In the genomic region with DNA sequence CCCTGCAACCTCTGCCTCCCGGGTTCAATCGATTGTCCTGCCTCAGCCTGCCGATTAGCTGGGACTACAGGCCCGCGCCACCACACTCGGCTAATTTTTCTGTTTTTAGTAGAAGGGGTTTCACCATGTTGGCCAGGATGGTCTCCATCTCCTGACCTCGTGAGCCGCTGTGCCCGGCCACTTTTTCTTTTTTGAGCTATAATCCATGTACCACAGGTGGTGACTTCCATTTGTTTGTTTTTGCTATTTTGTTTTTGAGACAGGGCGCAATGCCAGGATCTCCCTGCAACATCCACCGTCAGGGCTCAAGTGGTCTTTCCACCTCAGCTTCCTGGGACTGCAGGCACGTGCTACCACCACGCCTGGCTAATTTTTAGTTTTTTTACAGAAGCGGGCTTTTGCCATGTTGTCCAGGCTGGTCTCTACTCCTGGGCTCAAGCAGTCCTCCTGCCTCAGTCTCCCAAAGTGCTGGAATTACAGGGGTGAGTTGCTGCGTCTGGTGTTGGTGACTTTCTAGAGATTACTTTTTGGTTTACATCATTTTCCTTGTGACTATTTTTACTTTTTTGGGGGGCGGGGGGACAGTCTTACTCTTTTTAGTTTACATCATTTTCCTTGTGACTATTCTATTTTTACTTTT, we compare ENCODE assay signal across 8 cellular contexts. TPM values are rescaled to one million over a fixed set of nuclear protein-coding genes. Genes with fewer than 3 reads are reported as not detected.
DNase-seq lines count a peak whose midpoint lies in the region; ATAC-seq and TF ChIP-seq lines count a peak whose summit lies in the region.

No MANE protein-coding gene starts in this region.

- DNase-seq in CD4-positive, CD25-positive, alpha-beta regulatory T cell, result no peak
- DNase-seq in NB4 (ENCODE audit: low read depth) (no peak), coronary artery (ENCODE audit: low spot score) (no peak), EL (no peak)
- no peak for DNase-seq in stimulated activated CD4-positive, alpha-beta T cell treated with anti-CD3 and anti-CD28 coated beads, Interleukin-15, amount 100 ng/mL, for 24 hours

- no peak for TF ChIP-seq POLR2A in NB4 (IDR thresholded peaks at IDR 0.05; ENCODE audit: extremely low read depth, insufficient read length)

- peak overlapping the region; percentile 97 for H3K27ac ChIP-seq in CD4-positive, CD25-positive, alpha-beta regulatory T cell (ENCODE audit: insufficient read depth, low read length, poor library complexity, severe bottlenecking)
- peak overlapping the region; percentile 50 to 89 for H3K27ac ChIP-seq in coronary artery

- no peak for TF ChIP-seq CTCF in NB4 (IDR thresholded peaks at IDR 0.05; ENCODE audit: low read depth, low read length)
- TF ChIP-seq CTCF in coronary artery (IDR thresholded peaks at IDR 0.05), result no peak
- no peak for TF ChIP-seq CTCF in nephron (IDR thresholded peaks at IDR 0.05; ENCODE audit: unreplicated experiment in 3 of 3)

- H3K4me1 Mint-ChIP-seq in CD4-positive, CD25-positive, alpha-beta regulatory T cell, result peaks cover 24 to 57% (median 35%) of the 10 kb centered on the region in 4 donors
- H3K4me1 Mint-ChIP-seq in nephron, result peaks cover 38% of the 10 kb centered on the region

- ATAC-seq in CD4-positive, CD25-positive, alpha-beta regulatory T cell (ENCODE audit: low read depth in 2 of 2), result no peak
- ATAC-seq in GM18873 (IDR thresholded peaks at IDR 0.05; ENCODE audit: low FRiP score, unreplicated experiment) (no peak), GM19395 (IDR thresholded peaks at IDR 0.05; ENCODE audit: unreplicated experiment) (no peak)

- no peaks in the 10 kb centered on the region for H3K27me3 Mint-ChIP-seq in CD4-positive, CD25-positive, alpha-beta regulatory T cell
- no peaks in the 10 kb centered on the region for H3K27me3 Mint-ChIP-seq in nephron (ENCODE audit: low read depth)

- peak overlapping the region; percentile 96 for H3K4me3 ChIP-seq in CD4-positive, CD25-positive, alpha-beta regulatory T cell (ENCODE audit: low read depth, low read length)
- H3K4me3 ChIP-seq in NB4 (ENCODE audit: low read depth, low read length) (peak overlapping the region; percentile 98), coronary artery (peak overlapping the region; percentile 83)

- peaks cover 45% of the 10 kb centered on the region for H3K4me1 ChIP-seq in CD4-positive, CD25-positive, alpha-beta regulatory T cell (ENCODE audit: control insufficient read depth, insufficient read depth, low read length, poor library complexity, severe bottlenecking)

- H3K36me3 Mint-ChIP-seq in CD4-positive, CD25-positive, alpha-beta regulatory T cell, result peaks cover 24% of the 10 kb centered on the region
- H3K36me3 Mint-ChIP-seq in nephron (ENCODE audit: low read depth), result peaks cover 58% of the 10 kb centered on the region

- H3K36me3 ChIP-seq in CD4-positive, CD25-positive, alpha-beta regulatory T cell (ENCODE audit: control insufficient read depth, insufficient read depth, low read length), result peaks cover 31% of the 10 kb centered on the region

- no peaks in the 10 kb centered on the region for H3K9me3 ChIP-seq in CD4-positive, CD25-positive, alpha-beta regulatory T cell (ENCODE audit: control insufficient read depth in 2 of 2, low read length in 2 of 2)

- H3K9me3 Mint-ChIP-seq in CD4-positive, CD25-positive, alpha-beta regulatory T cell, result peaks cover 0 to 1% (median 0%) of the 10 kb centered on the region in 7 donors
- no peaks in the 10 kb centered on the region for H3K9me3 Mint-ChIP-seq in nephron

- H3K27me3 ChIP-seq in CD4-positive, CD25-positive, alpha-beta regulatory T cell (ENCODE audit: control insufficient read depth, insufficient read depth, low read length), result no peaks in the 10 kb centered on the region

- H3K27ac Mint-ChIP-seq in CD4-positive, CD25-positive, alpha-beta regulatory T cell, result peak overlapping the region; percentile 96 to 100 (median 99)
- peak overlapping the region; percentile 99 to 100 (median 100) for H3K27ac Mint-ChIP-seq in nephron

- peak overlapping the region; percentile 96 to 100 (median 99) for H3K4me3 Mint-ChIP-seq in CD4-positive, CD25-positive, alpha-beta regulatory T cell
- H3K4me3 Mint-ChIP-seq in nephron, result peak overlapping the region; percentile 96 to 98 (median 97)

RNA-seq across cellular contexts. Expression of gene HSPA1B, which starts 8.6 kb away (rescaled TPM):
- 27.3 TPM for total RNA-seq in CD4-positive, CD25-positive, alpha-beta regulatory T cell
- polyA plus RNA-seq in CD4-positive, CD25-positive, alpha-beta regulatory T cell, result 1 to 10 TPM; 2.3 to 6.8 (median 3.0) TPM

RNA-seq across cellular contexts. Expression of gene HSPA1A, which starts 20.8 kb away (rescaled TPM):
- total RNA-seq in CD4-positive, CD25-positive, alpha-beta regulatory T cell, result 30.6 TPM
- polyA plus RNA-seq in CD4-positive, CD25-positive, alpha-beta regulatory T cell, result 10 to 100 TPM; 65.7 to 93.0 (median 80.5) TPM

RNA-seq across cellular contexts. Expression of gene HSPA1L, which starts 21.1 kb away (rescaled TPM):
- total RNA-seq in CD4-positive, CD25-positive, alpha-beta regulatory T cell, result 5.5 TPM
- polyA plus RNA-seq in CD4-positive, CD25-positive, alpha-beta regulatory T cell, result 1 to 10 TPM; 2.2 to 4.2 (median 3.5) TPM

RNA-seq across cellular contexts. Expression of gene NEU1, which starts 26.5 kb away (rescaled TPM):
- total RNA-seq in CD4-positive, CD25-positive, alpha-beta regulatory T cell, result 29.1 TPM
- polyA plus RNA-seq in CD4-positive, CD25-positive, alpha-beta regulatory T cell, result 10 to 100 TPM; 26.4 to 32.4 (median 29.7) TPM

RNA-seq across cellular contexts. Expression of gene LSM2, which starts 29.4 kb away (rescaled TPM):
- total RNA-seq in CD4-positive, CD25-positive, alpha-beta regulatory T cell, result 29.3 TPM
- 100 to 1,000 TPM in 1 of 4 donors, 10 to 100 TPM in 3; 80.0 to 122 (median 87.5) TPM for polyA plus RNA-seq in CD4-positive, CD25-positive, alpha-beta regulatory T cell
